ENCODE assay signal across 8 cellular contexts in the genomic region with DNA sequence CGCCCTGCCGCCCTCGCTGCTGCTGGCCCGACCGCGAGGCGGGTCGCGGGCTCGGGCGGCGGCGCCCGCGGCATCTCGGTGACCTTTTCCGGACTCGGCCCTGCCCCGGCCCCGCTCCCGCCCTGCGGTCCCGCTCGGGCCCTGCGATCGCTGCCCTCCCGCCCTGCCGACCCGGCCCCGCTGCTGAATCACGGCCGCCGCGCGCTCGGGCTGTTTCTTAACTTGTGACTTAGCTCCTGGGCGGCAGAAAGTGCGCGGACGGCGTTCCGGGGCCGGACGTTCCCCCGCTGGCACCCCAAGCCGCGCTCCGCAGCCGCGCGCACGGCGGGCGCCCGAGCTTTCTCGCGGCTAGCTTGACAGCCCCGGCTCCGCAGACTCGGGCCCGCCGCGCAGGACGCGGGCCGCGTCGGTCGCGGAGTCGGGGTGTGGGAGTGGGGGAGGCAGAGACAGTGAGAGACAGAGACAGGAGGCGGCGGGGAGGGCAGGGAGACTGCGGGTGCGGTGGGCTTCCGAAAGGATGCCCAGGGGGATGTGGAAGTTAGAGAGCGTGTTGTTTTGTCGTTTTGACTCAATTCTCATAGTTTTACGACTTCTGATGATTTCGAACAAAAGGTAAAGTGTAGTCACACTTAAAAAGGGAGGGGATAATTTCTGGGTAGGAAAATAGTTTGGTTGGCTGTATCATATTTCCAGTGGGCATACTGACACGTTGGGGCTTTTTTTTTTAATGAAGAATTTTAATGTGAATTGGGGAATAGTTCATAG. TPM values are rescaled to one million over a fixed set of nuclear protein-coding genes. Genes with fewer than 3 reads are reported as not detected.
A peak's percentile ranks its signal among the peaks of the same experiment; 100 is the strongest.
DNase-seq lines count a peak whose midpoint lies in the region; ATAC-seq and TF ChIP-seq lines count a peak whose summit lies in the region.

No MANE protein-coding gene starts in this region.

- peaks cover 57% of the 10 kb centered on the region for H3K4me1 ChIP-seq in CD8-positive, alpha-beta T cell (ENCODE audit: insufficient read depth, low read length)
- H3K4me1 ChIP-seq in HUES48 (ENCODE audit: control insufficient read depth, insufficient read depth, low read length) (peaks cover 19% of the 10 kb centered on the region), duodenal mucosa (ENCODE audit: control insufficient read depth in 1 of 2, insufficient read depth in 2 of 2, low read length in 2 of 2) (peaks cover 21 to 25% of the 10 kb centered on the region in 2 donors)

- TF ChIP-seq CTCF in CD8-positive, alpha-beta T cell (IDR thresholded peaks at IDR 0.05), result no peak
- no peak for TF ChIP-seq CTCF in WI38 (IDR thresholded peaks at IDR 0.05; ENCODE audit: low read depth, low read length)

- H3K36me3 Mint-ChIP-seq in CD8-positive, alpha-beta T cell, result peaks cover 46% of the 10 kb centered on the region
- H3K36me3 Mint-ChIP-seq in stimulated activated naive B cell treated with anti-CD40 and anti-IgM and Interleukin-4, amounts not matched to agents 10 μg/mL and 1 μg/mL and 100 μg/mL, for 72 hours, result peaks cover 45 to 52% of the 10 kb centered on the region in 2 donors

- H3K9ac ChIP-seq in HUES48 (ENCODE audit: low read depth, low read length) (peak overlapping the region; percentile 66; the same call in 1 of the 2 replicates), duodenal mucosa (ENCODE audit: low read depth in 1 of 2, low read length in 2 of 2) (peak overlapping the region; percentile 78 to 85)

- no peaks in the 10 kb centered on the region for H3K9me3 ChIP-seq in CD8-positive, alpha-beta T cell (ENCODE audit: low read length)
- H3K9me3 ChIP-seq in HUES48 (ENCODE audit: control insufficient read depth, insufficient read depth, low read length) (no peaks in the 10 kb centered on the region), duodenal mucosa (ENCODE audit: control insufficient read depth in 1 of 2, low read length in 2 of 2) (no peaks in the 10 kb centered on the region)

- H3K36me3 ChIP-seq in CD8-positive, alpha-beta T cell (ENCODE audit: insufficient read depth, low read length), result no peaks in the 10 kb centered on the region
- H3K36me3 ChIP-seq in HUES48 (ENCODE audit: control insufficient read depth, insufficient read depth, low read length) (no peaks in the 10 kb centered on the region), duodenal mucosa (ENCODE audit: control insufficient read depth in 1 of 2, insufficient read depth in 2 of 2, low read length in 2 of 2) (peaks cover 0 to 3% of the 10 kb centered on the region in 2 donors)

- H3K27ac Mint-ChIP-seq in CD8-positive, alpha-beta T cell, result peak overlapping the region; percentile 98
- H3K27ac Mint-ChIP-seq in stimulated activated naive B cell treated with anti-CD40 and anti-IgM and Interleukin-4, amounts not matched to agents 10 μg/mL and 1 μg/mL and 100 μg/mL, for 72 hours, result peak overlapping the region; percentile 96

- peak overlapping the region; percentile 69 for H3K27ac ChIP-seq in CD8-positive, alpha-beta T cell (ENCODE audit: low read depth, low read length)
- H3K27ac ChIP-seq in HUES48 (ENCODE audit: low read depth, low read length) (peak overlapping the region; percentile 88), duodenal mucosa (ENCODE audit: low read depth, low read length) (peak overlapping the region; percentile 91)

- peak overlapping the region; percentile 70 for H3K4me3 ChIP-seq in CD8-positive, alpha-beta T cell (ENCODE audit: low read depth, low read length)
- H3K4me3 ChIP-seq in HUES48 (ENCODE audit: low read depth, low read length) (peak overlapping the region; percentile 85), WI38 (ENCODE audit: low read depth, low read length) (peak overlapping the region; percentile 89), duodenal mucosa (ENCODE audit: low read depth in 1 of 2, low read length in 2 of 2) (peak overlapping the region; percentile 89 to 96)

- peaks cover 60% of the 10 kb centered on the region for H3K4me1 Mint-ChIP-seq in CD8-positive, alpha-beta T cell (ENCODE audit: low read depth)
- H3K4me1 Mint-ChIP-seq in stimulated activated naive B cell treated with anti-CD40 and anti-IgM and Interleukin-4, amounts not matched to agents 10 μg/mL and 1 μg/mL and 100 μg/mL, for 72 hours, result peaks cover 32 to 72% of the 10 kb centered on the region in 2 donors

- no peaks in the 10 kb centered on the region for H3K9me3 Mint-ChIP-seq in CD8-positive, alpha-beta T cell
- no peaks in the 10 kb centered on the region for H3K9me3 Mint-ChIP-seq in stimulated activated naive B cell treated with anti-CD40 and anti-IgM and Interleukin-4, amounts not matched to agents 10 μg/mL and 1 μg/mL and 100 μg/mL, for 72 hours

- intact Hi-C loops in CD8-positive, alpha-beta T cell (cut with DNase I, micrococcal nuclease), result loop anchor here (1.0 to 5.0 kb wide), 3 partner anchors 18 to 63 kb away; a partner anchor contains a TSS

- peak overlapping the region; percentile 98 for H3K4me3 Mint-ChIP-seq in CD8-positive, alpha-beta T cell
- H3K4me3 Mint-ChIP-seq in stimulated activated naive B cell treated with anti-CD40 and anti-IgM and Interleukin-4, amounts not matched to agents 10 μg/mL and 1 μg/mL and 100 μg/mL, for 72 hours, result peak overlapping the region; percentile 94 to 99

- POLR2A ChIA-PET in CD8-positive, alpha-beta T cell (lab: Charles Lee), result interaction anchor here (0.9 to 1.6 kb wide), 17 partner anchors 8 to 50 kb away, joined by 3 to 24 read pairs (median 4); a partner anchor contains a TSS

- peak in 4 of 7 experiments; percentile 18 to 49 (median 46) for DNase-seq in CD8-positive, alpha-beta T cell
- DNase-seq in mesenteric fat pad (ENCODE audit: low spot score) (peak; percentile 93), SIG-M5 treated with dmso at 0.1 percent for 504 hours (lab: John Stamatoyannopoulos, UW; ENCODE audit: unreplicated experiment) (no peak)
- no peak for DNase-seq in stimulated activated naive B cell treated with anti-CD40 and anti-IgM and Interleukin-4, amounts not matched to agents 10 μg/mL and 1 μg/mL and 100 μg/mL, for 72 hours

- CTCF ChIA-PET in CD8-positive, alpha-beta T cell (lab: Charles Lee), result interaction anchor here (0.8 to 1.2 kb wide), 4 partner anchors 14 to 84 kb away, joined by 3 to 4 read pairs (median 4); no protein-coding TSS in a partner anchor

- ATAC-seq in CD8-positive, alpha-beta T cell, result peak; percentile 9
- ATAC-seq in GM21381 (IDR thresholded peaks at IDR 0.05; ENCODE audit: unreplicated experiment), result peak; percentile 7
- peak; percentile 41 to 54 for ATAC-seq in stimulated activated naive B cell treated with anti-CD40 and anti-IgM and Interleukin-4, amounts not matched to agents 10 μg/mL and 1 μg/mL and 100 μg/mL, for 72 hours (replicated peaks)

- no peaks in the 10 kb centered on the region for H3K27me3 ChIP-seq in CD8-positive, alpha-beta T cell (ENCODE audit: insufficient read depth, low read length)
- peaks cover 24% of the 10 kb centered on the region for H3K27me3 ChIP-seq in HUES48 (ENCODE audit: control insufficient read depth, insufficient read depth, low read length)
- no peaks in the 10 kb centered on the region for H3K27me3 ChIP-seq in duodenal mucosa (ENCODE audit: control insufficient read depth in 1 of 2, insufficient read depth in 2 of 2, low read length in 2 of 2)

- no peaks in the 10 kb centered on the region for H3K27me3 Mint-ChIP-seq in CD8-positive, alpha-beta T cell (ENCODE audit: low read depth)
- H3K27me3 Mint-ChIP-seq in stimulated activated naive B cell treated with anti-CD40 and anti-IgM and Interleukin-4, amounts not matched to agents 10 μg/mL and 1 μg/mL and 100 μg/mL, for 72 hours, result no peaks in the 10 kb centered on the region

RNA-seq across cellular contexts. Expression of a gene that starts 49.7 kb away (rescaled TPM):
- total RNA-seq in CD8-positive, alpha-beta T cell, result 100 to 1,000 TPM; 170 to 180 TPM
- total RNA-seq in mesenteric fat pad, result 38.1 TPM

Comparison
In these comparisons a context has a peak if more than half of its experiments do, and no peak if none do; other contexts are left out.
1. DNase-seq: peak in CD8-positive, alpha-beta T cell (4 of 7) and mesenteric fat pad (single experiment); none in stimulated activated naive B cell treated with anti-CD40 and anti-IgM and Interleukin-4, amounts not matched to agents 10 μg/mL and 1 μg/mL and 100 μg/mL, for 72 hours (single experiment) and SIG-M5 treated with dmso at 0.1 percent for 504 hours (single experiment).
2. Peak in every context shown above with its lines, with median percentiles within 50 percentile points of each other: ATAC-seq, H3K27ac ChIP-seq and H3K4me3 ChIP-seq.